2 cellular contexts compared by ENCODE assay signal in genomic region chr2:212359425-212360067, GRCh38.
TF ChIP-seq lines count a peak whose summit lies in the region.

No MANE protein-coding gene starts in this region.

TF ChIP-seq in HepG2, 621 proteins besides CTCF, POLR2A, EP300 and RAD21 (continued from another document and continues in another):
- TF ChIP-seq SPEN (CRISPR knock-in tag; IDR thresholded peaks at IDR 0.05; ENCODE audit: low read depth), result no peak
- TF ChIP-seq ELF4 (CRISPR knock-in tag; IDR thresholded peaks at IDR 0.05; ENCODE audit: borderline replicate concordance), result no peak
- no peak for TF ChIP-seq ZNF543 (CRISPR knock-in tag; IDR thresholded peaks at IDR 0.05)
- no peak for TF ChIP-seq ZNF317 (CRISPR knock-in tag; IDR thresholded peaks at IDR 0.05)
- peak; percentile 97 for TF ChIP-seq SOX5 (CRISPR knock-in tag; IDR thresholded peaks at IDR 0.05; ENCODE audit: borderline replicate concordance)
- peak; percentile 94 for TF ChIP-seq ISL2 (CRISPR knock-in tag; IDR thresholded peaks at IDR 0.05)
- peak; percentile 74 for TF ChIP-seq GATAD2A (CRISPR knock-in tag; IDR thresholded peaks at IDR 0.05)
- TF ChIP-seq ZBTB7B (CRISPR knock-in tag; IDR thresholded peaks at IDR 0.05), result no peak
- TF ChIP-seq NR2F2 (IDR thresholded peaks at IDR 0.05; ENCODE audit: borderline replicate concordance, low read depth), result peak; percentile 59; the same call in 1 of the 2 replicates
- TF ChIP-seq ZNF652 (CRISPR knock-in tag; IDR thresholded peaks at IDR 0.05; ENCODE audit: borderline replicate concordance, low read depth), result 0 out of 2 replicates have a peak, but pooled peaks have one; percentile 6
- TF ChIP-seq, protein P1, sequence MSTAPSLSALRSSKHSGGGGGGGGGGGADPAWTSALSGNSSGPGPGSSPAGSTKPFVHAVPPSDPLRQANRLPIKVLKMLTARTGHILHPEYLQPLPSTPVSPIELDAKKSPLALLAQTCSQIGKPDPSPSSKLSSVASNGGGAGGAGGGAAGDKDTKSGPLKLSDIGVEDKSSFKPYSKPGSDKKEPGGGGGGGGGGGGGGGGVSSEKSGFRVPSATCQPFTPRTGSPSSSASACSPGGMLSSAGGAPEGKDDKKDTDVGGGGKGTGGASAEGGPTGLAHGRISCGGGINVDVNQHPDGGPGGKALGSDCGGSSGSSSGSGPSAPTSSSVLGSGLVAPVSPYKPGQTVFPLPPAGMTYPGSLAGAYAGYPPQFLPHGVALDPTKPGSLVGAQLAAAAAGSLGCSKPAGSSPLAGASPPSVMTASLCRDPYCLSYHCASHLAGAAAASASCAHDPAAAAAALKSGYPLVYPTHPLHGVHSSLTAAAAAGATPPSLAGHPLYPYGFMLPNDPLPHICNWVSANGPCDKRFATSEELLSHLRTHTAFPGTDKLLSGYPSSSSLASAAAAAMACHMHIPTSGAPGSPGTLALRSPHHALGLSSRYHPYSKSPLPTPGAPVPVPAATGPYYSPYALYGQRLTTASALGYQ (CRISPR knock-in tag; IDR thresholded peaks at IDR 0.05), result peak; percentile 68; the same call in 1 of the 2 replicates
- 0 out of 2 replicates have a peak, but pooled peaks have one; percentile 23 for TF ChIP-seq FOXP1 (IDR thresholded peaks at IDR 0.05)
- peak; percentile 86 for TF ChIP-seq FOXP1 (CRISPR knock-in tag; IDR thresholded peaks at IDR 0.05)
- TF ChIP-seq ZNF446 (CRISPR knock-in tag; IDR thresholded peaks at IDR 0.05), result no peak
- no peak for TF ChIP-seq ZNF841 (CRISPR knock-in tag; IDR thresholded peaks at IDR 0.05; ENCODE audit: borderline replicate concordance)
- peak; percentile 47; the same call in 1 of the 2 replicates for TF ChIP-seq CREM (IDR thresholded peaks at IDR 0.05)
- TF ChIP-seq CREM (CRISPR knock-in tag; IDR thresholded peaks at IDR 0.05), result no peak
- TF ChIP-seq, protein P2, sequence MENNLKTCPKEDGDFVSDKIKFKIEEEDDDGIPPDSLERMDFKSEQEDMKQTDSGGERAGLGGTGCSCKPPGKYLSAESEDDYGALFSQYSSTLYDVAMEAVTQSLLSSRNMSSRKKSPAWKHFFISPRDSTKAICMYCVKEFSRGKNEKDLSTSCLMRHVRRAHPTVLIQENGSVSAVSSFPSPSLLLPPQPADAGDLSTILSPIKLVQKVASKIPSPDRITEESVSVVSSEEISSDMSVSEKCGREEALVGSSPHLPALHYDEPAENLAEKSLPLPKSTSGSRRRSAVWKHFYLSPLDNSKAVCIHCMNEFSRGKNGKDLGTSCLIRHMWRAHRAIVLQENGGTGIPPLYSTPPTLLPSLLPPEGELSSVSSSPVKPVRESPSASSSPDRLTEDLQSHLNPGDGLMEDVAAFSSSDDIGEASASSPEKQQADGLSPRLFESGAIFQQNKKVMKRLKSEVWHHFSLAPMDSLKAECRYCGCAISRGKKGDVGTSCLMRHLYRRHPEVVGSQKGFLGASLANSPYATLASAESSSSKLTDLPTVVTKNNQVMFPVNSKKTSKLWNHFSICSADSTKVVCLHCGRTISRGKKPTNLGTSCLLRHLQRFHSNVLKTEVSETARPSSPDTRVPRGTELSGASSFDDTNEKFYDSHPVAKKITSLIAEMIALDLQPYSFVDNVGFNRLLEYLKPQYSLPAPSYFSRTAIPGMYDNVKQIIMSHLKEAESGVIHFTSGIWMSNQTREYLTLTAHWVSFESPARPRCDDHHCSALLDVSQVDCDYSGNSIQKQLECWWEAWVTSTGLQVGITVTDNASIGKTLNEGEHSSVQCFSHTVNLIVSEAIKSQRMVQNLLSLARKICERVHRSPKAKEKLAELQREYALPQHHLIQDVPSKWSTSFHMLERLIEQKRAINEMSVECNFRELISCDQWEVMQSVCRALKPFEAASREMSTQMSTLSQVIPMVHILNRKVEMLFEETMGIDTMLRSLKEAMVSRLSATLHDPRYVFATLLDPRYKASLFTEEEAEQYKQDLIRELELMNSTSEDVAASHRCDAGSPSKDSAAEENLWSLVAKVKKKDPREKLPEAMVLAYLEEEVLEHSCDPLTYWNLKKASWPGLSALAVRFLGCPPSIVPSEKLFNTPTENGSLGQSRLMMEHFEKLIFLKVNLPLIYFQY (CRISPR knock-in tag; IDR thresholded peaks at IDR 0.05; ENCODE audit: borderline replicate concordance), result no peak
- no peak for TF ChIP-seq KLF11 (CRISPR knock-in tag; IDR thresholded peaks at IDR 0.05)
- TF ChIP-seq FOXA1 (IDR thresholded peaks at IDR 0.05), result no peak
- TF ChIP-seq FOXA1 (CRISPR knock-in tag; IDR thresholded peaks at IDR 0.05), result peak; percentile 77
- TF ChIP-seq, protein P3, sequence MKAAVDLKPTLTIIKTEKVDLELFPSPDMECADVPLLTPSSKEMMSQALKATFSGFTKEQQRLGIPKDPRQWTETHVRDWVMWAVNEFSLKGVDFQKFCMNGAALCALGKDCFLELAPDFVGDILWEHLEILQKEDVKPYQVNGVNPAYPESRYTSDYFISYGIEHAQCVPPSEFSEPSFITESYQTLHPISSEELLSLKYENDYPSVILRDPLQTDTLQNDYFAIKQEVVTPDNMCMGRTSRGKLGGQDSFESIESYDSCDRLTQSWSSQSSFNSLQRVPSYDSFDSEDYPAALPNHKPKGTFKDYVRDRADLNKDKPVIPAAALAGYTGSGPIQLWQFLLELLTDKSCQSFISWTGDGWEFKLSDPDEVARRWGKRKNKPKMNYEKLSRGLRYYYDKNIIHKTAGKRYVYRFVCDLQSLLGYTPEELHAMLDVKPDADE (CRISPR knock-in tag; IDR thresholded peaks at IDR 0.05), result no peak
- TF ChIP-seq DRAP1 (CRISPR knock-in tag; IDR thresholded peaks at IDR 0.05), result 0 out of 2 replicates have a peak, but pooled peaks have one; percentile 38
- TF ChIP-seq KAT7 (CRISPR knock-in tag; IDR thresholded peaks at IDR 0.05; ENCODE audit: borderline replicate concordance), result no peak

TF ChIP-seq in SK-N-SH treated with all-trans-retinoic acid at 6 μM for 48 hours, 23 proteins besides CTCF, POLR2A, EP300 and RAD21 (continued from another document):
- TF ChIP-seq TSHZ2 (CRISPR knock-in tag; IDR thresholded peaks at IDR 0.05) (peak; percentile 63), TCF4 (CRISPR knock-in tag; IDR thresholded peaks at IDR 0.05; ENCODE audit: borderline replicate concordance) (peak; percentile 74; the same call in 1 of the 2 replicates), GLIS3 (CRISPR knock-in tag; IDR thresholded peaks at IDR 0.05) (no peak)
TF ChIP-seq in SK-N-SH treated with all-trans-retinoic acid at 6 μM for 48 hours: peak in this region for 3.
